Comparison of ENCODE assay signal across 16 cellular contexts in genomic region chr17:80969674-80970043, GRCh38. TPM values are rescaled to one million over a fixed set of nuclear protein-coding genes. Genes with fewer than 3 reads are reported as not detected.
A peak's percentile ranks its signal among the peaks of the same experiment; 100 is the strongest.
DNase-seq lines count a peak whose midpoint lies in the region; ATAC-seq and TF ChIP-seq lines count a peak whose summit lies in the region.
"Had no signal": no experiment of that assay in that cellular context is flagged by ENCODE, and none has a peak within 500 bp of the region (broad histone marks: within the 10 kb centered on the region; RNA-seq: fewer than 3 reads in every experiment).

No MANE protein-coding gene starts in this region.

- H3K27ac Mint-ChIP-seq in natural killer cell = peak overlapping the region in 1 of 2 donors; percentile 31
- H3K27ac Mint-ChIP-seq: activated CD4-positive, alpha-beta T cell treated with anti-CD3 and anti-CD28 coated beads for 36 hours had no signal

- no peaks in the 10 kb centered on the region for H3K9me3 ChIP-seq in BLaER1 treated with 17β-estradiol and CSF1 and Interleukin-3, amounts not matched to agents 10 nM and 100 nM (replicated peaks in 1 of 11)
- H3K9me3 ChIP-seq in Panc1 (ENCODE audit: control insufficient read depth, insufficient read depth, low read depth, low read length) (no peaks in the 10 kb centered on the region), esophagus muscularis mucosa (no peaks in the 10 kb centered on the region), sigmoid colon (no peaks in the 10 kb centered on the region)
- H3K9me3 ChIP-seq: HAP-1 had no signal

- POLR2A ChIA-PET in Panc1 (lab: Charles Lee) = interaction anchor here (0.9 kb wide), 1 partner anchor 515 kb away, joined by 4 read pairs; no protein-coding TSS in a partner anchor

- H4K20me1 ChIP-seq in BLaER1 treated with 17β-estradiol and CSF1 and Interleukin-3, amounts not matched to agents 10 nM and 100 nM = peaks cover 0 to 52% (median 9%) of the 10 kb centered on the region in 11 experiments; a peak in 9 of 22 replicates

- peaks cover 20 to 49% (median 41%) of the 10 kb centered on the region in 10 experiments for H3K4me1 ChIP-seq in BLaER1 treated with 17β-estradiol and CSF1 and Interleukin-3, amounts not matched to agents 10 nM and 100 nM
- H3K4me1 ChIP-seq in Panc1 (ENCODE audit: control insufficient read depth, insufficient read depth, low read length) (no peaks in the 10 kb centered on the region; the same call in 1 of the 2 replicates), esophagus muscularis mucosa (peaks cover 26 to 41% (median 37%) of the 10 kb centered on the region in 4 donors), sigmoid colon (peaks cover 0 to 37% (median 34%) of the 10 kb centered on the region in 4 donors)
- H3K4me1 ChIP-seq: HAP-1 had no signal

- H3K4me3 Mint-ChIP-seq in natural killer cell = no peak overlapping the region
- H3K4me3 Mint-ChIP-seq: activated CD4-positive, alpha-beta T cell treated with anti-CD3 and anti-CD28 coated beads for 36 hours had no signal

- TF ChIP-seq EP300 in esophagus muscularis mucosa (IDR thresholded peaks at IDR 0.05) = no peak
- TF ChIP-seq EP300 in sigmoid colon (IDR thresholded peaks at IDR 0.05) = no peak

- no TSS peak for BruUV-seq in Panc1 (replicated peaks; lab: Mats Ljungman, UMichigan)

- H3K9ac ChIP-seq in BLaER1 treated with 17β-estradiol and CSF1 and Interleukin-3, amounts not matched to agents 10 nM and 100 nM = peak overlapping the region in 7 of 11 experiments; percentile 5 to 48 (median 45); a peak in 9 of 22 replicates
- H3K9ac ChIP-seq: KMS-11 had no signal

- no peak for TF ChIP-seq CTCF in Panc1 (IDR thresholded peaks at IDR 0.05)
- TF ChIP-seq CTCF in esophagus muscularis mucosa (IDR thresholded peaks at IDR 0.05) = no peak
- TF ChIP-seq CTCF in sigmoid colon (IDR thresholded peaks at IDR 0.05) = no peak
- no peak for TF ChIP-seq CTCF in natural killer cell (IDR thresholded peaks at IDR 0.05)

- H3K4me1 Mint-ChIP-seq in natural killer cell = no peaks in the 10 kb centered on the region

- DNase-seq in Panc1 (ENCODE audit: low read depth, low spot score) = no peak
- no peak for DNase-seq in esophagus muscularis mucosa (ENCODE audit: extremely low spot score)
- no peak for DNase-seq in sigmoid colon
- DNase-seq in T1000 (lab: John Stamatoyannopoulos, UW) = no peak
- no peak for DNase-seq in iPS-NIHi7 (ENCODE audit: extremely low spot score)
- DNase-seq in natural killer cell = no peak
- DNase-seq: NCI-H146, NCI-H2171, NCI-H526 treated with DMSO at 0.1 percent for 48 hours had no signal

- peaks cover 0 to 37% (median 15%) of the 10 kb centered on the region in 11 experiments; a peak in 14 of 22 replicates for H3K27me3 ChIP-seq in BLaER1 treated with 17β-estradiol and CSF1 and Interleukin-3, amounts not matched to agents 10 nM and 100 nM
- H3K27me3 ChIP-seq in Panc1 (ENCODE audit: control insufficient read depth, insufficient read depth, low read length) (no peaks in the 10 kb centered on the region), esophagus muscularis mucosa (peaks cover 0 to 14% (median 0%) of the 10 kb centered on the region in 4 donors), sigmoid colon (no peaks in the 10 kb centered on the region)

- no peaks in the 10 kb centered on the region for H3K9me3 Mint-ChIP-seq in natural killer cell
- H3K9me3 Mint-ChIP-seq: activated naive CD4-positive, alpha-beta T cell treated with anti-CD3 and anti-CD28 coated beads, Interleukin-2, amount 50 U/mL, for 24 hours had no signal

- in situ Hi-C loops in Panc1 (cut with HindIII; ENCODE audit: low pct_unique_long_range_greater_than_20kb, low sequenced_read_pairs) = no loop called here

- peak overlapping the region in 6 of 11 experiments; percentile 3 to 29 (median 8); a peak in 4 of 22 replicates for H3K27ac ChIP-seq in BLaER1 treated with 17β-estradiol and CSF1 and Interleukin-3, amounts not matched to agents 10 nM and 100 nM
- H3K27ac ChIP-seq in Panc1 (ENCODE audit: low read length) = no peak overlapping the region
- peak overlapping the region; percentile 69 to 87 (median 78) for H3K27ac ChIP-seq in esophagus muscularis mucosa (replicated peaks in 1 of 4)
- H3K27ac ChIP-seq in sigmoid colon = peak overlapping the region; percentile 44 to 82 (median 70)
- H3K27ac ChIP-seq: C4-2B, KMS-11 had no signal

- H3K36me3 ChIP-seq in BLaER1 treated with 17β-estradiol and CSF1 and Interleukin-3, amounts not matched to agents 10 nM and 100 nM = peaks cover 4 to 12% (median 11%) of the 10 kb centered on the region in 11 experiments; a peak in 19 of 22 replicates
- H3K36me3 ChIP-seq in Panc1 (ENCODE audit: control insufficient read depth, insufficient read depth, low read length) (no peaks in the 10 kb centered on the region; the same call in 1 of the 2 replicates), esophagus muscularis mucosa (peaks cover 5 to 18% (median 9%) of the 10 kb centered on the region in 4 donors), sigmoid colon (peaks cover 0 to 13% (median under 1%) of the 10 kb centered on the region in 4 donors)
- H3K36me3 ChIP-seq: HAP-1 had no signal

- no peak overlapping the region for H3K4me3 ChIP-seq in BLaER1 treated with 17β-estradiol and CSF1 and Interleukin-3, amounts not matched to agents 10 nM and 100 nM
- H3K4me3 ChIP-seq in Panc1 (ENCODE audit: low read depth in 2 of 2, low read length in 2 of 2) (no peak overlapping the region), esophagus muscularis mucosa (no peak overlapping the region), sigmoid colon (no peak overlapping the region)
- H3K4me3 ChIP-seq: HAP-1 had no signal

- WGBS in esophagus muscularis mucosa = 82% methylated on average over 5 of the region's 10 CpGs
- 49 to 77% methylated on average over 10 of the region's 10 CpGs for WGBS in sigmoid colon, 2 donors

- TF ChIP-seq POLR2A in esophagus muscularis mucosa (IDR thresholded peaks at IDR 0.05; ENCODE audit: low read depth) (no peak), sigmoid colon (IDR thresholded peaks at IDR 0.05) (no peak)

- intact Hi-C loops in Panc1 (cut with micrococcal nuclease; ENCODE audit: unreplicated experiment) (no loop called here), esophagus muscularis mucosa (cut with DNase I) (no loop called here), sigmoid colon (cut with DNase I) (loop anchor here (5.0 to 10.0 kb wide), 2 partner anchors 392 to 515 kb away; no protein-coding TSS in a partner anchor), natural killer cell (cut with micrococcal nuclease) (no loop called here)

- no peaks in the 10 kb centered on the region for H3K27me3 Mint-ChIP-seq in natural killer cell (ENCODE audit: low read depth in 2 of 2)
- H3K27me3 Mint-ChIP-seq: activated naive CD4-positive, alpha-beta T cell treated with anti-CD3 and anti-CD28 coated beads, Interleukin-2, amount 50 U/mL, for 24 hours had no signal

- CTCF ChIA-PET in Panc1 (lab: Charles Lee) = interaction anchor here (0.8 to 1.3 kb wide), 2 partner anchors 10 to 12 kb away, joined by 3 read pairs; no protein-coding TSS in a partner anchor

- H3K36me3 Mint-ChIP-seq in natural killer cell = no peaks in the 10 kb centered on the region

- peak overlapping the region; percentile 79 to 92 (median 81) for H3K4me2 ChIP-seq in BLaER1 treated with 17β-estradiol and CSF1 and Interleukin-3, amounts not matched to agents 10 nM and 100 nM
- H3K4me2 ChIP-seq: KMS-11 had no signal

- ATAC-seq in Panc1 = peak; percentile 4
- no peak for ATAC-seq in natural killer cell
- ATAC-seq in HG03196 (IDR thresholded peaks at IDR 0.05; ENCODE audit: unreplicated experiment) = no peak

RNA-seq across cellular contexts. Expression of gene CHMP6, which starts 22.0 kb away (rescaled TPM):
- 43.7 TPM for total RNA-seq in Panc1 (2021; ENCODE audit: unreplicated experiment)
- 39.1 TPM for polyA plus RNA-seq in Panc1 (2012; ENCODE audit: insufficient read length)
- total RNA-seq in esophagus muscularis mucosa = 10 to 100 TPM; 17.6 to 29.2 (median 25.8) TPM
- 10 to 100 TPM; 15.7 to 28.2 (median 22.2) TPM for total RNA-seq in sigmoid colon
- 10 to 100 TPM; 36.3 to 40.4 (median 37.2) TPM for polyA plus RNA-seq in sigmoid colon
- total RNA-seq in natural killer cell = 10 to 100 TPM; 26.8 to 33.3 (median 33.0) TPM
